23 cellular contexts compared by ENCODE assay signal in genomic region chr17:76881966-76882365, GRCh38. TPM values are rescaled to one million over a fixed set of nuclear protein-coding genes. Genes with fewer than 3 reads are reported as not detected.
DNase-seq lines count a peak whose midpoint lies in the region; ATAC-seq and TF ChIP-seq lines count a peak whose summit lies in the region.
"Had no signal": no experiment of that assay in that cellular context is flagged by ENCODE, and none has a peak within 500 bp of the region (broad histone marks: within the 10 kb centered on the region; RNA-seq: fewer than 3 reads in every experiment).

No MANE protein-coding gene starts in this region.

- no peak overlapping the region for H3K27ac Mint-ChIP-seq in stimulated activated effector memory CD8-positive, alpha-beta T cell treated with anti-CD3 and anti-CD28 coated beads, Interleukin-12 subunit alpha, Interleukin-12 subunit beta, amount 100 ng/mL, for 72 hours
- H3K27ac Mint-ChIP-seq: CD14-positive monocyte; CD4-positive, alpha-beta memory T cell; CD8-positive, alpha-beta memory T cell had no signal

- H3K4me1 ChIP-seq in BLaER1 treated with 17β-estradiol and CSF1 and Interleukin-3, amounts not matched to agents 10 nM and 100 nM, result peaks cover 10 to 70% (median 51%) of the 10 kb centered on the region in 10 experiments
- H3K4me1 ChIP-seq in osteoblast (ENCODE audit: insufficient read depth, low read length), result no peaks in the 10 kb centered on the region

- H3K4me2 ChIP-seq in BLaER1 treated with 17β-estradiol and CSF1 and Interleukin-3, amounts not matched to agents 10 nM and 100 nM, result peak overlapping the region in 8 of 11 experiments; percentile 7 to 75 (median 49); a peak in 14 of 22 replicates
- no peak overlapping the region for H3K4me2 ChIP-seq in osteoblast (ENCODE audit: insufficient read depth, low read length)

- H4K20me1 ChIP-seq in BLaER1 treated with 17β-estradiol and CSF1 and Interleukin-3, amounts not matched to agents 10 nM and 100 nM, result peaks cover 0 to 98% (median 70%) of the 10 kb centered on the region in 11 experiments; a peak in 17 of 22 replicates
- H4K20me1 ChIP-seq in osteoblast (ENCODE audit: insufficient read depth, low read length), result no peaks in the 10 kb centered on the region

- H3K4me3 ChIP-seq in BLaER1 treated with 17β-estradiol and CSF1 and Interleukin-3, amounts not matched to agents 10 nM and 100 nM, result no peak overlapping the region
- H3K4me3 ChIP-seq in osteoblast (ENCODE audit: insufficient read depth, low read length) (no peak overlapping the region), foreskin fibroblast (ENCODE audit: low read depth in 1 of 2, low read length in 2 of 2) (no peak overlapping the region)
- H3K4me3 ChIP-seq: GM12878 had no signal

- H3K9me3 Mint-ChIP-seq in stimulated activated effector memory CD8-positive, alpha-beta T cell treated with anti-CD3 and anti-CD28 coated beads, Interleukin-12 subunit alpha, Interleukin-12 subunit beta, amount 100 ng/mL, for 72 hours, result no peaks in the 10 kb centered on the region
- H3K9me3 Mint-ChIP-seq: CD4-positive, alpha-beta memory T cell; CD4-positive, CD25-positive, alpha-beta regulatory T cell; CD8-positive, alpha-beta memory T cell had no signal

- no peaks in the 10 kb centered on the region for H3K9me3 ChIP-seq in BLaER1 treated with 17β-estradiol and CSF1 and Interleukin-3, amounts not matched to agents 10 nM and 100 nM (replicated peaks in 1 of 11)
- no peaks in the 10 kb centered on the region for H3K9me3 ChIP-seq in osteoblast (ENCODE audit: low read depth, low read length)
- H3K9me3 ChIP-seq: BE2C had no signal

- no peak overlapping the region for H2AFZ ChIP-seq in osteoblast (ENCODE audit: low read length)

- H3K36me3 ChIP-seq in BLaER1 treated with 17β-estradiol and CSF1 and Interleukin-3, amounts not matched to agents 10 nM and 100 nM, result peaks cover 0 to 89% (median 64%) of the 10 kb centered on the region in 11 experiments; a peak in 16 of 22 replicates
- H3K36me3 ChIP-seq in osteoblast (ENCODE audit: insufficient read depth, low read length), result no peaks in the 10 kb centered on the region

- H3K79me2 ChIP-seq in osteoblast (ENCODE audit: insufficient read depth, low read length), result no peaks in the 10 kb centered on the region

- no peak overlapping the region for H3K27ac ChIP-seq in BLaER1 treated with 17β-estradiol and CSF1 and Interleukin-3, amounts not matched to agents 10 nM and 100 nM
- no peak overlapping the region for H3K27ac ChIP-seq in osteoblast (ENCODE audit: low read depth, low read length)

- no peaks in the 10 kb centered on the region for H3K27me3 ChIP-seq in BLaER1 treated with 17β-estradiol and CSF1 and Interleukin-3, amounts not matched to agents 10 nM and 100 nM
- H3K27me3 ChIP-seq in osteoblast (ENCODE audit: insufficient read depth, low read length), result peaks cover 13% of the 10 kb centered on the region
- H3K27me3 ChIP-seq: BE2C had no signal

- H3K36me3 Mint-ChIP-seq in stimulated activated effector memory CD8-positive, alpha-beta T cell treated with anti-CD3 and anti-CD28 coated beads, Interleukin-12 subunit alpha, Interleukin-12 subunit beta, amount 100 ng/mL, for 72 hours, result no peaks in the 10 kb centered on the region
- H3K36me3 Mint-ChIP-seq: CD14-positive monocyte; CD4-positive, alpha-beta memory T cell; CD4-positive, CD25-positive, alpha-beta regulatory T cell; CD8-positive, alpha-beta memory T cell had no signal

- no peak for TF ChIP-seq CTCF in osteoblast (IDR thresholded peaks at IDR 0.05; ENCODE audit: extremely low read depth, low read depth, low read length)
- no peak for TF ChIP-seq CTCF in foreskin fibroblast (IDR thresholded peaks at IDR 0.05; ENCODE audit: low read depth, low read length)

- no peak overlapping the region for H3K4me3 Mint-ChIP-seq in stimulated activated effector memory CD8-positive, alpha-beta T cell treated with anti-CD3 and anti-CD28 coated beads, Interleukin-12 subunit alpha, Interleukin-12 subunit beta, amount 100 ng/mL, for 72 hours
- H3K4me3 Mint-ChIP-seq: CD14-positive monocyte; CD4-positive, alpha-beta memory T cell; CD4-positive, CD25-positive, alpha-beta regulatory T cell; CD8-positive, alpha-beta memory T cell had no signal

- DNase-seq in osteoblast (ENCODE audit: insufficient read length, low spot score, missing footprints) (peak; percentile 88), SW480 (ENCODE audit: low spot score) (no peak), foreskin fibroblast (no peak)
- DNase-seq in stimulated activated effector memory CD8-positive, alpha-beta T cell treated with anti-CD3 and anti-CD28 coated beads, Interleukin-12 subunit alpha, Interleukin-12 subunit beta, amount 100 ng/mL, for 72 hours (ENCODE audit: low spot score in 2 of 2), result no peak
- DNase-seq: 8988T; ACHN; BE2C; C1 segment of cervical spinal cord; CD4-positive, alpha-beta memory T cell; CD4-positive, CD25-positive, alpha-beta regulatory T cell; CD8-positive, alpha-beta memory T cell; COR-L47; DMS 273 treated with DMSO at 0.1 percent for 48 hours; DMS153; DMS53; DMS79; DND-41; EL; GDM1 had no signal

- ATAC-seq in stimulated activated effector memory CD8-positive, alpha-beta T cell treated with anti-CD3 and anti-CD28 coated beads, Interleukin-12 subunit alpha, Interleukin-12 subunit beta, amount 100 ng/mL, for 72 hours, result peak; percentile 22
- no peak for ATAC-seq in GM19035 (IDR thresholded peaks at IDR 0.05; ENCODE audit: unreplicated experiment)
- ATAC-seq: GM12878 had no signal

- H3K9ac ChIP-seq in BLaER1 treated with 17β-estradiol and CSF1 and Interleukin-3, amounts not matched to agents 10 nM and 100 nM, result peak overlapping the region in 2 of 11 experiments; percentile 10 to 26; a peak in 1 of 22 replicates

- no peaks in the 10 kb centered on the region for H3K4me1 Mint-ChIP-seq in stimulated activated effector memory CD8-positive, alpha-beta T cell treated with anti-CD3 and anti-CD28 coated beads, Interleukin-12 subunit alpha, Interleukin-12 subunit beta, amount 100 ng/mL, for 72 hours
- H3K4me1 Mint-ChIP-seq: CD14-positive monocyte; CD4-positive, alpha-beta memory T cell; CD4-positive, CD25-positive, alpha-beta regulatory T cell; CD8-positive, alpha-beta memory T cell had no signal

RNA-seq across cellular contexts. Expression of gene MGAT5B, which starts 13.8 kb away (rescaled TPM):
- 0.36 and 0.59 TPM in 2 replicates for total RNA-seq in osteoblast
- total RNA-seq: CD4-positive, CD25-positive, alpha-beta regulatory T cell had no signal
